Comparison of ENCODE assay signal across 8 cellular contexts in the genomic region with DNA sequence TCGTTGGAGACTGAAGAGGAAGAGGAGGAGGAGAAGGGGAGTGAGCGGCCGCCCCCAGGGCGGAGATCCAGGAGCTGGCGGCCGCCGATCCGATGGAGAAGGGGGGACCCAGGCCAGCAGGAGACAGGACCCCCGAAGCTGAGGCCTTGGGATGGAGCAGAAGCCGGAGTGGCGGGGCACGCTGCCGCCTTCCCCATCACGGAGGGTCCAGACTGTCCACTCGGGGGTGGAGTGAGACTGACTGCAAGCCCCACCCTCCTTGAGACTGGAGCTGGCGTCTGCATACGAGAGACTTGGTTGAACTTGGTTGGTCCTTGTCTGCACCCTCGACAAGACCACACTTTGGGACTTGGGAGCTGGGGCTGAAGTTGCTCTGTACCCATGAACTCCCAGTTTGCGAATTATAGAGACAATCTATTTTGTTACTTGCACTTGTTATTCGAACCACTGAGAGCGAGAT. TPM values are rescaled to one million over a fixed set of nuclear protein-coding genes. Genes with fewer than 3 reads are reported as not detected.
A peak's percentile ranks its signal among the peaks of the same experiment; 100 is the strongest.
DNase-seq lines count a peak whose midpoint lies in the region; ATAC-seq and TF ChIP-seq lines count a peak whose summit lies in the region.

No MANE protein-coding gene starts in this region.

- no peak for DNase-seq in SK-N-MC (ENCODE audit: low read depth, low spot score)
- no peak for DNase-seq in mesendoderm
- DNase-seq in upper lobe of right lung = no peak
- no peak for DNase-seq in stimulated activated CD4-positive, alpha-beta T cell treated with anti-CD3 and anti-CD28 coated beads, Interleukin-1b, Interleukin-23, amount 100 ng/mL, for 48 hours

- H3K23ac ChIP-seq in mesendoderm (ENCODE audit: low read length) = no peak overlapping the region

- intact Hi-C loops in dendritic cell treated with granulocyte-macrophage colony-stimulating factor and Interleukin-4, amounts not matched to agents 40 ng/mL and 50 ng/mL, for 4 days (cut with micrococcal nuclease) = loop anchor here (2.0 to 5.0 kb wide), 2 partner anchors 17 to 155 kb away; no protein-coding TSS in a partner anchor
- intact Hi-C loops in upper lobe of right lung (cut with DNase I) = loop anchor here (10.0 kb wide), 2 partner anchors 97 to 137 kb away; no protein-coding TSS in a partner anchor

- H3K4me1 ChIP-seq in mesendoderm (ENCODE audit: control insufficient read depth, low read depth, low read length) (no peaks in the 10 kb centered on the region), upper lobe of right lung (peaks cover 24% of the 10 kb centered on the region)

- H3K27ac Mint-ChIP-seq in dendritic cell treated with granulocyte-macrophage colony-stimulating factor and Interleukin-4, amounts not matched to agents 40 ng/mL and 50 ng/mL, for 4 days = peak overlapping the region; percentile 95

- H3K18ac ChIP-seq in mesendoderm (ENCODE audit: low read length) = peak overlapping the region; percentile 52

- peaks cover 7% of the 10 kb centered on the region for H3K9me3 Mint-ChIP-seq in dendritic cell treated with granulocyte-macrophage colony-stimulating factor and Interleukin-4, amounts not matched to agents 40 ng/mL and 50 ng/mL, for 4 days

- H3K79me1 ChIP-seq in mesendoderm (ENCODE audit: low read length) = no peaks in the 10 kb centered on the region

- H2BK5ac ChIP-seq in mesendoderm (ENCODE audit: low read length) = no peak overlapping the region

- no peak for ATAC-seq in upper lobe of right lung
- no peak for ATAC-seq in GM19328 (IDR thresholded peaks at IDR 0.05; ENCODE audit: unreplicated experiment)
- ATAC-seq in HG02885 (IDR thresholded peaks at IDR 0.05; ENCODE audit: poor library complexity, unreplicated experiment) = no peak

- H4K5ac ChIP-seq in mesendoderm (ENCODE audit: low read length) = no peak overlapping the region

- peak overlapping the region; percentile 83 for H3K4me2 ChIP-seq in mesendoderm (ENCODE audit: low read length)

- peaks cover 44% of the 10 kb centered on the region for H3K4me1 Mint-ChIP-seq in dendritic cell treated with granulocyte-macrophage colony-stimulating factor and Interleukin-4, amounts not matched to agents 40 ng/mL and 50 ng/mL, for 4 days (ENCODE audit: low read depth)

- H3K27ac ChIP-seq in SK-N-MC (peak overlapping the region; percentile 68), mesendoderm (ENCODE audit: low read depth, low read length) (no peak overlapping the region), upper lobe of right lung (peak overlapping the region; percentile 91)

- H3K4me3 Mint-ChIP-seq in dendritic cell treated with granulocyte-macrophage colony-stimulating factor and Interleukin-4, amounts not matched to agents 40 ng/mL and 50 ng/mL, for 4 days = peak overlapping the region; percentile 99

- no peak overlapping the region for H4K8ac ChIP-seq in mesendoderm (ENCODE audit: low read depth, low read length)

- H3K27me3 ChIP-seq in mesendoderm (ENCODE audit: insufficient read depth, low read length, poor library complexity) = no peaks in the 10 kb centered on the region
- no peaks in the 10 kb centered on the region for H3K27me3 ChIP-seq in upper lobe of right lung

- H2AK5ac ChIP-seq in mesendoderm (ENCODE audit: low read length) = no peak overlapping the region

- H2BK120ac ChIP-seq in mesendoderm (ENCODE audit: low read depth, low read length) = no peak overlapping the region

- H3K9ac ChIP-seq in SK-N-MC (ENCODE audit: insufficient read length) = no peak overlapping the region
- H3K9ac ChIP-seq in mesendoderm (ENCODE audit: low read length) = peak overlapping the region; percentile 99

- H3K56ac ChIP-seq in mesendoderm (ENCODE audit: low read length) = peak overlapping the region; percentile 98

- no peak overlapping the region for H3K4ac ChIP-seq in mesendoderm (ENCODE audit: low read depth, low read length)

- no CpG with 5 or more reads among the region's 21 CpGs for WGBS in mesendoderm (ENCODE audit: extremely low coverage, insufficient coverage, low lambda C conversion rate)

- H3K79me2 ChIP-seq in mesendoderm (ENCODE audit: control insufficient read depth, insufficient read depth, low read length) = peaks cover 26% of the 10 kb centered on the region

- H2BK15ac ChIP-seq in mesendoderm (replicated peaks; ENCODE audit: low read depth) = no peak overlapping the region

- peaks cover 15% of the 10 kb centered on the region for H3K27me3 Mint-ChIP-seq in dendritic cell treated with granulocyte-macrophage colony-stimulating factor and Interleukin-4, amounts not matched to agents 40 ng/mL and 50 ng/mL, for 4 days

- H3K4me3 ChIP-seq in GM12875 (ENCODE audit: low read depth, low read length) = peak overlapping the region; percentile 84
- peak overlapping the region; percentile 96 for H3K4me3 ChIP-seq in SK-N-MC
- H3K4me3 ChIP-seq in mesendoderm (ENCODE audit: low read length) = peak overlapping the region; percentile 99
- H3K4me3 ChIP-seq in upper lobe of right lung = peak overlapping the region; percentile 93

- H3K9me3 ChIP-seq in SK-N-MC (ENCODE audit: low read depth, low read length) = no peaks in the 10 kb centered on the region
- peaks cover under 1% of the 10 kb centered on the region for H3K9me3 ChIP-seq in upper lobe of right lung

- peaks cover 30% of the 10 kb centered on the region for H3K36me3 Mint-ChIP-seq in dendritic cell treated with granulocyte-macrophage colony-stimulating factor and Interleukin-4, amounts not matched to agents 40 ng/mL and 50 ng/mL, for 4 days (ENCODE audit: low read depth)

- no peak for TF ChIP-seq CTCF in GM12875 (IDR thresholded peaks at IDR 0.05; ENCODE audit: borderline replicate concordance, insufficient read depth, low read depth, low read length)
- no peak for TF ChIP-seq CTCF in upper lobe of right lung (IDR thresholded peaks at IDR 0.05)

- H3K36me3 ChIP-seq in SK-N-MC (ENCODE audit: insufficient read depth, low read length) = no peaks in the 10 kb centered on the region
- no peaks in the 10 kb centered on the region for H3K36me3 ChIP-seq in mesendoderm (ENCODE audit: control insufficient read depth, insufficient read depth, low read length)
- peaks cover 10% of the 10 kb centered on the region for H3K36me3 ChIP-seq in upper lobe of right lung

RNA-seq across cellular contexts. Expression of gene GADD45B, which starts 1.8 kb away (rescaled TPM):
- 43.7 TPM for polyA plus RNA-seq in mesendoderm (2013, experiment 1 of 2)
- polyA plus RNA-seq in mesendoderm (2013, experiment 2 of 2) = 44.8 TPM
- 91.2 TPM for total RNA-seq in upper lobe of right lung

RNA-seq across cellular contexts. Expression of gene LMNB2, which starts 21.0 kb away (rescaled TPM):
- polyA plus RNA-seq in mesendoderm (2013, experiment 1 of 2) = 144 TPM
- polyA plus RNA-seq in mesendoderm (2013, experiment 2 of 2) = 143 TPM
- 22.0 TPM for total RNA-seq in upper lobe of right lung

RNA-seq across cellular contexts. Expression of gene TIMM13, which starts 50.4 kb away (rescaled TPM):
- 215 TPM for polyA plus RNA-seq in mesendoderm (2013, experiment 1 of 2)
- 208 TPM for polyA plus RNA-seq in mesendoderm (2013, experiment 2 of 2)
- total RNA-seq in upper lobe of right lung = 61.0 TPM
